1 cellular context compared by ENCODE assay signal in the genomic region with DNA sequence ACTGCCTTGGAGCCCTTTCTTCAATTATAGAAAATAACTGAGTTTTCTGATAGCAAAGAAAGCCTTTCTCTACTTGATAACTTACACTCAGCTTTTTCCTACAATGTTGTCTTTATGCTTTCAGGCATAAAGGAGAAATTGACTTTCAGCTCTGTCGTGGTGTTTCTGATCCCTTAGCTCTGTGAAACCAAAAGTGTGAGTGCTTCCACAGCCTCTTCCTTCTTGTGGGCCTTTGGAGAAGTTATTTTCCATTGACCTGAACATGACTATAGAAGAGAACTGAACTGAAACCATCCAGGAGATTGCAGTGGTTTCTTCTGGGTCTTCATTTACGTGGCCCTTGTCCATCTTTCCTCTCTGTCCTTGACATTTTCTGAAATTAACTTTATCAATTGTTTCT.
TF ChIP-seq lines count a peak whose summit lies in the region.

No MANE protein-coding gene starts in this region.

TF ChIP-seq in WTC11, 78 proteins besides CTCF, POLR2A, EP300 and RAD21 (continued from another document):
- no peak for TF ChIP-seq ATF2 (CRISPR knock-in tag; IDR thresholded peaks at IDR 0.05; ENCODE audit: borderline replicate concordance, low read depth)
- TF ChIP-seq, protein P1, sequence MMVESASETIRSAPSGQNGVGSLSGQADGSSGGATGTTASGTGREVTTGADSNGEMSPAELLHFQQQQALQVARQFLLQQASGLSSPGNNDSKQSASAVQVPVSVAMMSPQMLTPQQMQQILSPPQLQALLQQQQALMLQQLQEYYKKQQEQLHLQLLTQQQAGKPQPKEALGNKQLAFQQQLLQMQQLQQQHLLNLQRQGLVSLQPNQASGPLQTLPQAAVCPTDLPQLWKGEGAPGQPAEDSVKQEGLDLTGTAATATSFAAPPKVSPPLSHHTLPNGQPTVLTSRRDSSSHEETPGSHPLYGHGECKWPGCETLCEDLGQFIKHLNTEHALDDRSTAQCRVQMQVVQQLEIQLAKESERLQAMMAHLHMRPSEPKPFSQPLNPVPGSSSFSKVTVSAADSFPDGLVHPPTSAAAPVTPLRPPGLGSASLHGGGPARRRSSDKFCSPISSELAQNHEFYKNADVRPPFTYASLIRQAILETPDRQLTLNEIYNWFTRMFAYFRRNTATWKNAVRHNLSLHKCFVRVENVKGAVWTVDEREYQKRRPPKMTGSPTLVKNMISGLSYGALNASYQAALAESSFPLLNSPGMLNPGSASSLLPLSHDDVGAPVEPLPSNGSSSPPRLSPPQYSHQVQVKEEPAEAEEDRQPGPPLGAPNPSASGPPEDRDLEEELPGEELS (CRISPR knock-in tag; IDR thresholded peaks at IDR 0.05): no peak
- TF ChIP-seq KAT7 (CRISPR knock-in tag; IDR thresholded peaks at IDR 0.05; ENCODE audit: borderline replicate concordance): no peak
- no peak for TF ChIP-seq ZNF219 (CRISPR knock-in tag; IDR thresholded peaks at IDR 0.05; ENCODE audit: borderline replicate concordance)
